Comparison of ENCODE assay signal across 27 cellular contexts in the genomic region with DNA sequence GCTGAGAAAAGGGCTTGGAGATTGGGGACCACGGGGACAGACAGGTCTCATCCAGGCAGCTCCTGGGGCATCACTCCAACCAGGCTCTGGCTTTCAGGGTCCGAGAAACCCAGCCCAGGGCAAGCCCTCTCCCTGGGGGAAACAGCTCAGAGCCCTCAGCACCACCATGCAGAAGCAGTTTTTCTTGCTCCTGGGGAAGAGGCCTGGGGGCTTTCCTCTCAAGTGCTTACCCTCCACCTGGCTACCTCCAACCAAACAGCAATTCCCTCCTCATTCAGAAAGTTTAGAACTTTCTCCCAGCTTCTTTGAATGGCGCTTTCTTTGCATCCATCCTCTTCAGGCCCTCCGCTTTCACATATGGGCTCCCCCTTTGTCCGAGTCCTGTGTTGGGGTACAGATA.
"Had no signal": no experiment of that assay in that cellular context is flagged by ENCODE, and none has a peak within 500 bp of the region (broad histone marks: within the 10 kb centered on the region; RNA-seq: fewer than 3 reads in every experiment).

No MANE protein-coding gene starts in this region.

- H3K4me3 ChIP-seq: stomach, suprapubic skin, testis, thoracic aorta, thyroid gland, tibial artery, tibial nerve, transverse colon, upper lobe of left lung, upper lobe of right lung, uterus, vagina had no signal

- H3K36me3 Mint-ChIP-seq: stimulated activated effector memory CD8-positive, alpha-beta T cell treated with anti-CD3 and anti-CD28 coated beads, Interleukin-12 subunit alpha, Interleukin-12 subunit beta, amount 100 ng/mL, for 72 hours; stimulated activated memory B cell treated with anti-CD40 and anti-IgM and Interleukin-4, amounts not matched to agents 10 μg/mL and 1 μg/mL and 100 μg/mL, for 72 hours; stimulated activated naive B cell treated with anti-CD40 and anti-IgM and Interleukin-4, amounts not matched to agents 10 μg/mL and 1 μg/mL and 100 μg/mL, for 72 hours; type B pancreatic cell had no signal

- H3K4me3 Mint-ChIP-seq: stimulated activated effector memory CD8-positive, alpha-beta T cell treated with anti-CD3 and anti-CD28 coated beads, Interleukin-12 subunit alpha, Interleukin-12 subunit beta, amount 100 ng/mL, for 72 hours; stimulated activated memory B cell treated with anti-CD40 and anti-IgM and Interleukin-4, amounts not matched to agents 10 μg/mL and 1 μg/mL and 100 μg/mL, for 72 hours; stimulated activated naive B cell treated with anti-CD40 and anti-IgM and Interleukin-4, amounts not matched to agents 10 μg/mL and 1 μg/mL and 100 μg/mL, for 72 hours; stimulated activated naive CD8-positive, alpha-beta T cell treated with anti-CD3 and anti-CD28 coated beads, Interleukin-15, amount 100 ng/mL, for 72 hours; stimulated activated naive CD8-positive, alpha-beta T cell treated with anti-CD3 and anti-CD28 coated beads, Interleukin-15, Interleukin-2, amounts not matched to agents 100 ng/mL and 50 ng/mL, for 24 hours; type B pancreatic cell had no signal

- H3K27ac Mint-ChIP-seq: stimulated activated effector memory CD8-positive, alpha-beta T cell treated with anti-CD3 and anti-CD28 coated beads, Interleukin-12 subunit alpha, Interleukin-12 subunit beta, amount 100 ng/mL, for 72 hours; stimulated activated memory B cell treated with anti-CD40 and anti-IgM and Interleukin-4, amounts not matched to agents 10 μg/mL and 1 μg/mL and 100 μg/mL, for 72 hours; stimulated activated naive B cell treated with anti-CD40 and anti-IgM and Interleukin-4, amounts not matched to agents 10 μg/mL and 1 μg/mL and 100 μg/mL, for 72 hours; stimulated activated naive CD8-positive, alpha-beta T cell treated with anti-CD3 and anti-CD28 coated beads, Interleukin-15, amount 100 ng/mL, for 72 hours; stimulated activated naive CD8-positive, alpha-beta T cell treated with anti-CD3 and anti-CD28 coated beads, Interleukin-15, Interleukin-2, amounts not matched to agents 100 ng/mL and 50 ng/mL, for 24 hours; type B pancreatic cell had no signal

- H3K27ac ChIP-seq: stomach, suprapubic skin, testis, thoracic aorta, thyroid gland, tibial artery, tibial nerve, transverse colon, upper lobe of left lung, upper lobe of right lung, uterus, vagina had no signal

- H3K9me3 Mint-ChIP-seq: stimulated activated effector memory CD8-positive, alpha-beta T cell treated with anti-CD3 and anti-CD28 coated beads, Interleukin-12 subunit alpha, Interleukin-12 subunit beta, amount 100 ng/mL, for 72 hours; stimulated activated memory B cell treated with anti-CD40 and anti-IgM and Interleukin-4, amounts not matched to agents 10 μg/mL and 1 μg/mL and 100 μg/mL, for 72 hours; stimulated activated naive B cell treated with anti-CD40 and anti-IgM and Interleukin-4, amounts not matched to agents 10 μg/mL and 1 μg/mL and 100 μg/mL, for 72 hours; stimulated activated naive CD8-positive, alpha-beta T cell treated with anti-CD3 and anti-CD28 coated beads, Interleukin-15, amount 100 ng/mL, for 72 hours; stimulated activated naive CD8-positive, alpha-beta T cell treated with anti-CD3 and anti-CD28 coated beads, Interleukin-15, Interleukin-2, amounts not matched to agents 100 ng/mL and 50 ng/mL, for 24 hours; type B pancreatic cell had no signal

- H3K4me1 Mint-ChIP-seq: stimulated activated effector memory CD8-positive, alpha-beta T cell treated with anti-CD3 and anti-CD28 coated beads, Interleukin-12 subunit alpha, Interleukin-12 subunit beta, amount 100 ng/mL, for 72 hours had no signal

- H3K9me3 ChIP-seq: stomach, suprapubic skin, testis, thoracic aorta, thyroid gland, tibial artery, transverse colon, upper lobe of left lung, upper lobe of right lung, uterus, vagina had no signal

- H3K4me1 ChIP-seq: stomach, suprapubic skin, thyroid gland, tibial artery, tibial nerve, transverse colon, upper lobe of left lung, upper lobe of right lung, uterus, vagina had no signal

- DNase-seq: stimulated activated CD4-positive, alpha-beta T cell treated with anti-CD3 and anti-CD28 coated beads, Interleukin-2, amount 100 ng/mL, for 48 hours; stimulated activated CD4-positive, alpha-beta T cell treated with anti-CD3 and anti-CD28 coated beads, Interleukin-4, amount 100 ng/mL, for 1 hour; stimulated activated CD4-positive, alpha-beta T cell treated with anti-CD3 and anti-CD28 coated beads, Interleukin-4, amount 100 ng/mL, for 24 hours; stimulated activated CD4-positive, alpha-beta T cell treated with anti-CD3 and anti-CD28 coated beads, Interleukin-4, amount 100 ng/mL, for 4 hours; stimulated activated CD8-positive, alpha-beta memory T cell treated with anti-CD3 and anti-CD28 coated beads, Interleukin-4, amount 100 ng/mL, for 48 hours; stimulated activated naive B cell treated with anti-CD40 and anti-IgM and Interleukin-4, amounts not matched to agents 10 μg/mL and 1 μg/mL and 100 μg/mL, for 72 hours; stimulated activated naive CD4-positive, alpha-beta T cell; stimulated activated naive CD4-positive, alpha-beta T cell treated with Interleukin-2 at 50 U/mL for 16 hours; stimulated activated naive CD8-positive, alpha-beta T cell treated with anti-CD3 and anti-CD28 coated beads, Interleukin-15, amount 100 ng/mL, for 72 hours; stimulated activated naive CD8-positive, alpha-beta T cell treated with anti-CD3 and anti-CD28 coated beads, Interleukin-15, Interleukin-2, amounts not matched to agents 100 U/mL and 50 U/mL, for 24 hours; stomach; substantia nigra; testis; thyroid gland; tibial artery; transverse colon; upper lobe of left lung; upper lobe of right lung; uterus had no signal

- H3K36me3 ChIP-seq: stomach, suprapubic skin, thoracic aorta, thyroid gland, tibial artery, tibial nerve, transverse colon, upper lobe of left lung, upper lobe of right lung, uterus, vagina had no signal

- H3K27me3 ChIP-seq: testis, thyroid gland, uterus, vagina had no signal
